In genomic region chr7:1509226-1509625, GRCh38 we compare ENCODE assay signal across 18 cellular contexts. TPM values are rescaled to one million over a fixed set of nuclear protein-coding genes. Genes with fewer than 3 reads are reported as not detected.
"Had no signal": no experiment of that assay in that cellular context is flagged by ENCODE, and none has a peak within 500 bp of the region (broad histone marks: within the 10 kb centered on the region; RNA-seq: fewer than 3 reads in every experiment).

No MANE protein-coding gene starts in this region.

- H3K36me3 ChIP-seq: ascending aorta, breast epithelium, lower lobe of right lung, thoracic aorta had no signal

- DNase-seq: activated CD4-positive, CD25-positive, alpha-beta regulatory T cell; activated naive CD4-positive, alpha-beta T cell treated with Interleukin-2 at 50 U/mL for 16 hours; cerebellar nuclear complex; cortex of kidney; erythroblast; foreskin melanocyte; hypothalamus; lower lobe of right lung; nephron progenitor cell; stimulated activated CD4-positive, alpha-beta T cell treated with anti-CD3 and anti-CD28 coated beads, Interleukin-4, amount 100 ng/mL, for 1 hour had no signal

- ATAC-seq: lower lobe of right lung, sciatic nerve had no signal

- H3K4me3 ChIP-seq: ascending aorta, breast epithelium, lower lobe of right lung, smooth muscle cell, thoracic aorta had no signal

- H3K36me3 Mint-ChIP-seq: mesothelial cell of epicardium had no signal

- H3K27ac Mint-ChIP-seq: mesothelial cell of epicardium, nephron progenitor cell had no signal

- H3K4me2 ChIP-seq: smooth muscle cell had no signal

- H3K27ac ChIP-seq: ascending aorta, breast epithelium, lower lobe of right lung, thoracic aorta had no signal

- H3K27me3 ChIP-seq: ascending aorta, breast epithelium had no signal

- H3K9me3 ChIP-seq: ascending aorta, breast epithelium, lower lobe of right lung, thoracic aorta had no signal

- H3K9me3 Mint-ChIP-seq: activated T-helper 2 cell treated with anti-CD3 and anti-CD28 coated beads, Interferon-gamma antibody, Interleukin-2, Interleukin-4, amounts not matched to agents 10 μg/mL and 5 μg/mL and 100 μg/mL, durations not matched to agents 14 hours and 24 hours and 36 hours; mesothelial cell of epicardium; nephron progenitor cell had no signal

- H3K4me3 Mint-ChIP-seq: mesothelial cell of epicardium, nephron progenitor cell had no signal

RNA-seq across cellular contexts. Expression of gene TMEM184A, which starts 46.8 kb away (rescaled TPM):
- total RNA-seq: ascending aorta, pulmonary artery endothelial cell had no signal
